ENCODE assay signal across 20 cellular contexts in the genomic region with DNA sequence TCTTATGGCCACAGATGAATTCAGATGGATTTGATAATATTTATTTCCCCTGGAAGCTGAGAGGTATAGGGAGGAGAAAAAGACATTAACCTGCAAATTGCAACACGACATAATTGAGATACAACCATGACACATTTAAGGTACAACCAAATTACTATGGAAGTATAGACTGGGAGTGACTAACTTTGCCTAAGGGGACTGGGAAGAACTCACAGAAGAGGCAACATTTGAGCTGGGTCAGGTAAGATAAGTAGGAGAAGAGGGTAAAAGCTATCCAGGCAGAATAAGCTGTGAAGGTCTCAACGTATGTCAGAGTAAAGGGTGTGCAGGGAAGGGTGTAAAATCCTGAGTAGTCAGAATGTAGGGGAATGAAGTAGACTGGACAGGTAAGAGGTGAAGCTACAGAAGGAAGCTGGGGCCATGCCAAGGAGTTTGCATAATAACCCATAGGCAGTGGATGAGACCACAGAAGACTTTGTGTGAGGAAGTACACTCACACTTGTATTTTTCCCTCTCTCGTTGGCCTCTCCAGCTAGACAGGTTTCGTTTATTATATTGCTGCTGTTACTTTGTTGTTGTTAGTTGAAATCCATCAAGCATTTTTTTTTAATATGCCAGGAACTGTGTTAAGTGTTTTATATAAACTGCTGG. TPM values are rescaled to one million over a fixed set of nuclear protein-coding genes. Genes with fewer than 3 reads are reported as not detected.
A peak's percentile ranks its signal among the peaks of the same experiment; 100 is the strongest.
DNase-seq lines count a peak whose midpoint lies in the region; ATAC-seq and TF ChIP-seq lines count a peak whose summit lies in the region.
"Had no signal": no experiment of that assay in that cellular context is flagged by ENCODE, and none has a peak within 500 bp of the region (broad histone marks: within the 10 kb centered on the region; RNA-seq: fewer than 3 reads in every experiment).

No MANE protein-coding gene starts in this region.

- no peaks in the 10 kb centered on the region for H3K79me1 ChIP-seq in neuronal stem cell (ENCODE audit: low read depth, low read length)

- H2BK120ac ChIP-seq in neuronal stem cell (ENCODE audit: low read depth, low read length) = no peak overlapping the region

- WGBS in neuronal stem cell (ENCODE audit: extremely low coverage in 2 of 2, insufficient read length in 2 of 2, insufficient replicate concordance in 1 of 2), 2 donors = no CpG with 5 or more reads among the region's 4 CpGs

- no peak overlapping the region for H3K4me3 Mint-ChIP-seq in Calu3 (ENCODE audit: low read depth, unreplicated experiment)
- no peak overlapping the region for H3K4me3 Mint-ChIP-seq in MCF 10A (ENCODE audit: unreplicated experiment)
- no peak overlapping the region for H3K4me3 Mint-ChIP-seq in WTC11
- H3K4me3 Mint-ChIP-seq: CD4-positive, alpha-beta memory T cell had no signal

- H3K4me1 ChIP-seq in neuronal stem cell (ENCODE audit: control insufficient read depth in 2 of 2, insufficient read depth in 1 of 2, low read depth in 1 of 2, low read length in 2 of 2) = no peaks in the 10 kb centered on the region
- H3K4me1 ChIP-seq: A549, SJSA1 had no signal

- H3K9me3 Mint-ChIP-seq in Calu3 (ENCODE audit: low read depth, unreplicated experiment) (no peaks in the 10 kb centered on the region), MCF 10A (ENCODE audit: unreplicated experiment) (no peaks in the 10 kb centered on the region), WTC11 (no peaks in the 10 kb centered on the region)

- CTCF ChIA-PET in Calu3 (lab: Charles Lee) = interaction anchor here (0.8 kb wide), 1 partner anchor 29 kb away, joined by 4 read pairs; no protein-coding TSS in a partner anchor
- CTCF ChIA-PET in MCF 10A (lab: Yijun Ruan, JAX) = interaction anchor here (0.6 kb wide), 1 partner anchor 186 kb away, joined by 3 read pairs; no protein-coding TSS in a partner anchor
- CTCF ChIA-PET in WTC11 (lab: Charles Lee) = no interaction called here

- no peak overlapping the region for H3K18ac ChIP-seq in neuronal stem cell (ENCODE audit: low read length)

- H4K8ac ChIP-seq in neuronal stem cell (ENCODE audit: low read depth, low read length) = no peak overlapping the region

- no peak overlapping the region for H2AFZ ChIP-seq in neuronal stem cell (ENCODE audit: low read length)

- no peak overlapping the region for H2AK5ac ChIP-seq in neuronal stem cell (ENCODE audit: low read depth, low read length)

- H3K4me3 ChIP-seq in neuronal stem cell (ENCODE audit: low read length in 2 of 2) = no peak overlapping the region
- H3K4me3 ChIP-seq: A549, SJSA1 had no signal

- no peak for TF ChIP-seq CTCF in Calu3 (IDR thresholded peaks at IDR 0.05; ENCODE audit: unreplicated experiment)
- no peak for TF ChIP-seq CTCF in MCF 10A (IDR thresholded peaks at IDR 0.05; ENCODE audit: unreplicated experiment)
- TF ChIP-seq CTCF in WTC11 (IDR thresholded peaks at IDR 0.05) = no peak

- H3K27ac Mint-ChIP-seq in Calu3 (ENCODE audit: unreplicated experiment) (no peak overlapping the region), MCF 10A (ENCODE audit: low read depth, unreplicated experiment) (no peak overlapping the region), WTC11 (no peak overlapping the region)
- H3K27ac Mint-ChIP-seq: CD4-positive, alpha-beta memory T cell had no signal

- no peak overlapping the region for H2BK12ac ChIP-seq in neuronal stem cell (ENCODE audit: low read length)

- H3K9ac ChIP-seq in neuronal stem cell (ENCODE audit: low read depth, low read length, poor library complexity) = no peak overlapping the region
- H3K9ac ChIP-seq: KMS-11 had no signal

- peaks cover 0 to 9% of the 10 kb centered on the region in 2 donors for H3K9me3 ChIP-seq in neuronal stem cell (replicated peaks in 1 of 2; ENCODE audit: control insufficient read depth in 2 of 2, insufficient read depth in 1 of 2, low read depth in 1 of 2, low read length in 2 of 2)
- H3K9me3 ChIP-seq: A549, SJSA1 had no signal

- H3K36me3 Mint-ChIP-seq in Calu3 (ENCODE audit: insufficient read depth, unreplicated experiment) = peaks cover 5% of the 10 kb centered on the region
- no peaks in the 10 kb centered on the region for H3K36me3 Mint-ChIP-seq in MCF 10A (ENCODE audit: insufficient read depth, unreplicated experiment)
- 0 out of 2 replicates have a peak, but pooled peaks cover 5% of the 10 kb centered on the region for H3K36me3 Mint-ChIP-seq in WTC11
- H3K36me3 Mint-ChIP-seq: CD4-positive, alpha-beta memory T cell had no signal

- no peak overlapping the region for H2BK15ac ChIP-seq in neuronal stem cell (ENCODE audit: low read length)

- no peak overlapping the region for H2BK5ac ChIP-seq in neuronal stem cell (ENCODE audit: low read length)

- intact Hi-C loops in Calu3 (cut with micrococcal nuclease; ENCODE audit: unreplicated experiment) = no loop called here
- intact Hi-C loops in MCF 10A (cut with micrococcal nuclease) = no loop called here

- no peak for ATAC-seq in HG03139 (IDR thresholded peaks at IDR 0.05; ENCODE audit: unreplicated experiment)
- ATAC-seq in WTC11 = no peak
- ATAC-seq: A549 had no signal

- no peaks in the 10 kb centered on the region for H3K27me3 ChIP-seq in neuronal stem cell (ENCODE audit: control insufficient read depth in 3 of 3, insufficient read depth in 3 of 3, low read depth in 1 of 3, low read length in 3 of 3)
- H3K27me3 ChIP-seq: SJSA1 had no signal

- H3K4me1 Mint-ChIP-seq in Calu3 (ENCODE audit: low read depth, unreplicated experiment) = peaks cover 16% of the 10 kb centered on the region
- H3K4me1 Mint-ChIP-seq in MCF 10A (ENCODE audit: insufficient read depth, unreplicated experiment) = peaks cover 12% of the 10 kb centered on the region
- peaks cover 29% of the 10 kb centered on the region for H3K4me1 Mint-ChIP-seq in WTC11
- H3K4me1 Mint-ChIP-seq: CD4-positive, alpha-beta memory T cell had no signal

- peaks cover 0 to 2% of the 10 kb centered on the region in 2 donors for H3K36me3 ChIP-seq in neuronal stem cell (replicated peaks in 1 of 2; ENCODE audit: control insufficient read depth in 2 of 2, insufficient read depth in 2 of 2, low read length in 2 of 2)
- H3K36me3 ChIP-seq: SJSA1 had no signal

- H3K4me2 ChIP-seq in neuronal stem cell (ENCODE audit: insufficient read depth, low read length, poor library complexity, severe bottlenecking) = no peak overlapping the region
- H3K4me2 ChIP-seq: A549, KMS-11 had no signal

- no peak overlapping the region for H3K14ac ChIP-seq in neuronal stem cell (ENCODE audit: low read length)

- no TSS peak for BruUV-seq in Calu3 (replicated peaks; lab: Mats Ljungman, UMichigan)
- no TSS peak for BruUV-seq in MCF 10A (replicated peaks; lab: Mats Ljungman, UMichigan)

- POLR2A ChIA-PET in MCF 10A (lab: Yijun Ruan, JAX) = interaction anchor here (0.7 to 1.2 kb wide), 3 partner anchors 15 to 28 kb away, joined by 3 to 5 read pairs (median 3); partner anchors contain the start of gene PTX3
- POLR2A ChIA-PET in WTC11 (lab: Charles Lee) = no interaction called here

- no peak overlapping the region for H3K4ac ChIP-seq in neuronal stem cell (ENCODE audit: low read length)

- no peak overlapping the region for H3K23ac ChIP-seq in neuronal stem cell (ENCODE audit: low read depth, low read length, poor library complexity)

- H3K27ac ChIP-seq in neuronal stem cell (replicated peaks; ENCODE audit: low read length) = no peak overlapping the region
- H3K27ac ChIP-seq: A549, KMS-11, SJSA1 had no signal

- H3K27me3 Mint-ChIP-seq in Calu3 (ENCODE audit: unreplicated experiment) (no peaks in the 10 kb centered on the region), MCF 10A (ENCODE audit: insufficient read depth, unreplicated experiment) (no peaks in the 10 kb centered on the region), WTC11 (ENCODE audit: low read depth) (no peaks in the 10 kb centered on the region)
- H3K27me3 Mint-ChIP-seq: CD4-positive, alpha-beta memory T cell had no signal

- DNase-seq in Calu3 (peak; percentile 61), NOMO-1 treated with DMSO at 0.1 percent for 48 hours (lab: John Stamatoyannopoulos, UW; ENCODE audit: unreplicated experiment) (peak; percentile 20), MCF 10A (ENCODE audit: unreplicated experiment) (peak; percentile 74), kidney tubule cell (ENCODE audit: low spot score) (peak; percentile 21), DMS153 treated with DMSO at 0.1 percent for 48 hours (lab: John Stamatoyannopoulos, UW; ENCODE audit: unreplicated experiment) (no peak), neuronal stem cell (ENCODE audit: low spot score) (no peak), WTC11 (ENCODE audit: low spot score) (no peak)
- DNase-seq: CD4-positive, alpha-beta memory T cell; DMS79; NCI-H1048; NCI-H1436; NCI-H1930; NCI-H345; NCI-H526 treated with DMSO at 0.1 percent for 48 hours; NK-92 treated with Interleukin-12 subunit alpha and Interleukin-12 subunit beta, amount 100 ng/mL, for 24 hours; SW 1271 had no signal

- no peak overlapping the region for H4K91ac ChIP-seq in neuronal stem cell (ENCODE audit: low read depth, low read length, poor library complexity)

TF ChIP-seq in WTC11, 78 proteins besides CTCF, POLR2A, EP300 and RAD21:
- TF ChIP-seq, protein P1, sequence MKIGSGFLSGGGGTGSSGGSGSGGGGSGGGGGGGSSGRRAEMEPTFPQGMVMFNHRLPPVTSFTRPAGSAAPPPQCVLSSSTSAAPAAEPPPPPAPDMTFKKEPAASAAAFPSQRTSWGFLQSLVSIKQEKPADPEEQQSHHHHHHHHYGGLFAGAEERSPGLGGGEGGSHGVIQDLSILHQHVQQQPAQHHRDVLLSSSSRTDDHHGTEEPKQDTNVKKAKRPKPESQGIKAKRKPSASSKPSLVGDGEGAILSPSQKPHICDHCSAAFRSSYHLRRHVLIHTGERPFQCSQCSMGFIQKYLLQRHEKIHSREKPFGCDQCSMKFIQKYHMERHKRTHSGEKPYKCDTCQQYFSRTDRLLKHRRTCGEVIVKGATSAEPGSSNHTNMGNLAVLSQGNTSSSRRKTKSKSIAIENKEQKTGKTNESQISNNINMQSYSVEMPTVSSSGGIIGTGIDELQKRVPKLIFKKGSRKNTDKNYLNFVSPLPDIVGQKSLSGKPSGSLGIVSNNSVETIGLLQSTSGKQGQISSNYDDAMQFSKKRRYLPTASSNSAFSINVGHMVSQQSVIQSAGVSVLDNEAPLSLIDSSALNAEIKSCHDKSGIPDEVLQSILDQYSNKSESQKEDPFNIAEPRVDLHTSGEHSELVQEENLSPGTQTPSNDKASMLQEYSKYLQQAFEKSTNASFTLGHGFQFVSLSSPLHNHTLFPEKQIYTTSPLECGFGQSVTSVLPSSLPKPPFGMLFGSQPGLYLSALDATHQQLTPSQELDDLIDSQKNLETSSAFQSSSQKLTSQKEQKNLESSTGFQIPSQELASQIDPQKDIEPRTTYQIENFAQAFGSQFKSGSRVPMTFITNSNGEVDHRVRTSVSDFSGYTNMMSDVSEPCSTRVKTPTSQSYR (CRISPR knock-in tag; IDR thresholded peaks at IDR 0.05) = no peak
- TF ChIP-seq CBFB (CRISPR knock-in tag; IDR thresholded peaks at IDR 0.05; ENCODE audit: low read depth) = no peak
- TF ChIP-seq RORB (CRISPR knock-in tag; IDR thresholded peaks at IDR 0.05) = no peak

RNA-seq across cellular contexts. Expression of gene PTX3, which starts 28.0 kb away (rescaled TPM):
- total RNA-seq in Calu3 (2022) (1.8 and 2.9 TPM in 2 replicates), MCF 10A (2022) (159 and 217 TPM in 2 replicates), WTC11 (2021) (0.59 to 0.76 TPM (median 0.73 TPM) in 3 replicates)
- 24.6 TPM for polyA plus RNA-seq in neuronal stem cell (2013, experiment 1 of 2)
- 25.5 TPM for polyA plus RNA-seq in neuronal stem cell (2013, experiment 2 of 2)
- polyA plus RNA-seq: CD4-positive, alpha-beta memory T cell had no signal

Comparison
In these comparisons a context has a peak if more than half of its experiments do, and no peak if none do; other contexts are left out.
1. DNase-seq: peak in Calu3 (single experiment), NOMO-1 treated with DMSO at 0.1 percent for 48 hours (single experiment), MCF 10A (single experiment) and kidney tubule cell (single experiment); none in DMS153 treated with DMSO at 0.1 percent for 48 hours (single experiment), neuronal stem cell (single experiment) and WTC11 (single experiment).
2. RNA of gene PTX3, which starts 28.0 kb away (total RNA-seq): 159 to 217 TPM in MCF 10A; 1.8 to 2.9 TPM in Calu3 and 0.59 to 0.76 TPM in WTC11; every median in the first group is over 10 times any median in the second.